Comparison of ENCODE assay signal across 1 cellular context in the genomic region with DNA sequence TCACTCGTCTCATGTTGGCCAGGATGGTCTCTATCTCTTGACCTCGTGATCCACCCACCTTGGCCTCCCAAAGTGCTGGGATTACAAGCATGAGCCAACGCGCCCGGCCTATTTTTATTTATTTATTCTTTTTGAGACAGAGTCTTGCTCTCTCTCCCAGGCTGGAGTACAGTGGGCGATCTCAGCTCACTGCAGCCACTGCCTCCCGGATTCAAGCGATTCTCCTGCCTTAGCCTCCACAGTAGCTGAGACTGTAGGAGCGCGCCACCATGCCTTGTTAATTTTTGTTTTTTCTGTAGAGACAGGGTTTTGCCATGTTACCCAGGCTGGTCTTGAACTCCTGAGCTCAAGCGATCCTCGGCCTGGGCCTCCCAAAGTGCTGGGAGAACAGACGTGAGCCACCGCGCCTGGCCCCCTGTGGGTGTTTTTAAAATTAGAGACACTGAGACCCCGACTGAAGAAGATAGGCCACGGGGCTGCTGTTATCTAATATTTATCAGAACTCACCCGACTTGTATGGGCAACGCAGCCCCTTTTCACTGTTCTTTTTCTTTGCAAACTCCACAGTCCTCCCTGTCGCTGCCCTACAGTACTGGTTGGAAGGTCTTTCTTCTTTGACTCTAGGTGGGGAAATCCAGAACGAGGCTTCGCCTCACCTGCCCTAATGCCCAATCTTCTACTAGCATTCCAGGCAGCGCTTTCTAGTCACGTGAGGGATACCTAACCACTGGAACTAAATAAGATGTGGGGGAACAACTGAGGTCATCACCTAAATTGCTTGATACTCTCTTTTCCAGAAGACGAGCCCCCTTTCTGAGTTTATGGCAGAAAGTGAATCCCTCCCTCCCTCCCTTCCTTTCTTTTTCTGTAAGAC.
TF ChIP-seq lines count a peak whose summit lies in the region.

No MANE protein-coding gene starts in this region.

TF ChIP-seq in GM23338, 12 proteins besides CTCF, POLR2A, EP300 and RAD21 (continued from another document):
- no peak for TF ChIP-seq ZNF331 (CRISPR knock-in tag; IDR thresholded peaks at IDR 0.05; ENCODE audit: low read depth)
- TF ChIP-seq NANOG (IDR thresholded peaks at IDR 0.05; ENCODE audit: borderline replicate concordance), result no peak
- TF ChIP-seq, protein P1, sequence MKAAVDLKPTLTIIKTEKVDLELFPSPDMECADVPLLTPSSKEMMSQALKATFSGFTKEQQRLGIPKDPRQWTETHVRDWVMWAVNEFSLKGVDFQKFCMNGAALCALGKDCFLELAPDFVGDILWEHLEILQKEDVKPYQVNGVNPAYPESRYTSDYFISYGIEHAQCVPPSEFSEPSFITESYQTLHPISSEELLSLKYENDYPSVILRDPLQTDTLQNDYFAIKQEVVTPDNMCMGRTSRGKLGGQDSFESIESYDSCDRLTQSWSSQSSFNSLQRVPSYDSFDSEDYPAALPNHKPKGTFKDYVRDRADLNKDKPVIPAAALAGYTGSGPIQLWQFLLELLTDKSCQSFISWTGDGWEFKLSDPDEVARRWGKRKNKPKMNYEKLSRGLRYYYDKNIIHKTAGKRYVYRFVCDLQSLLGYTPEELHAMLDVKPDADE (IDR thresholded peaks at IDR 0.05), result no peak
- TF ChIP-seq REST (IDR thresholded peaks at IDR 0.05; ENCODE audit: unreplicated experiment), result no peak
- no peak for TF ChIP-seq EZH2 (IDR thresholded peaks at IDR 0.05; ENCODE audit: low read depth, unreplicated experiment)
- TF ChIP-seq STAT1 (IDR thresholded peaks at IDR 0.05; ENCODE audit: unreplicated experiment), result no peak
